ENCODE assay signal across 8 cellular contexts in the genomic region with DNA sequence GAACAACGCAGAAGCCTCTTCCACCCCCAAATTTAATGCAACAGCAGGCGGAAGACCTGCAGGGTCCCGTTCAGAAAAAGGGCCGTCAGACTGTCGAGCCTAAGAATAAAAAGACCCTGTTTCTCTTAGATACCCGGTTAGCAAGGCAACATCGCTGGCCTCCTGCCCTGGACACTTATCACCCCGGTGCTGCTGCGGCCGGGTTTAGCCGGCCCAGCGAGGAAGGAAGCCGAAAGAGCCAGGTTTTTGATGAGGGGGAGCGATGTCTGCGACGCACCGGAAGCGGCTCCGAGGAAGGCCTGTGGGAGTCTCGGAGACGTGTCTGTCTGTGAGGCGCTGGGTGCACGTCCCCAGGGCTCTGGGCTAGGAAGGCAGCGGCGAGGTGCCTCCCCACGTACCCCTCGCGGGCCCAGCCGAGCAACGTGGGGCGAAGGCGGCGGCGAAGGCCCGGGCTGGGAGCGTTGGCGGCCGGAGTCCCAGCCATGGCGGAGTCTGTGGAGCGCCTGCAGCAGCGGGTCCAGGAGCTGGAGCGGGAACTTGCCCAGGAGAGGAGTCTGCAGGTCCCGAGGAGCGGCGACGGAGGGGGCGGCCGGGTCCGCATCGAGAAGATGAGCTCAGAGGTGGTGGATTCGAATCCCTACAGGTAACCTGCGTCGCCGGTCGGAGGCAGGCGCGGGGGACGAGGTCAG. TPM values are rescaled to one million over a fixed set of nuclear protein-coding genes. Genes with fewer than 3 reads are reported as not detected.
DNase-seq lines count a peak whose midpoint lies in the region; ATAC-seq lines count a peak whose summit lies in the region.

Gene UBA5 (plus strand): TSS at position 274 of the 689 bp plus-strand sequence. CDS start 209 bp downstream, at position 483.

- H3K9me3 Mint-ChIP-seq in activated T-helper 2 cell treated with anti-CD3 and anti-CD28 coated beads, Interferon-gamma antibody, Interleukin-2, Interleukin-4, amounts not matched to agents 10 μg/mL and 5 μg/mL and 100 μg/mL, durations not matched to agents 14 hours and 24 hours and 36 hours = no peaks in the 10 kb centered on the region
- no peaks in the 10 kb centered on the region for H3K9me3 Mint-ChIP-seq in natural killer cell treated with Interleukin-12 subunit alpha and Interleukin-12 subunit beta and Interleukin-15 and Interleukin-18, amount 100 ng/mL, for 72 hours
- no peaks in the 10 kb centered on the region for H3K9me3 Mint-ChIP-seq in stimulated activated naive CD8-positive, alpha-beta T cell treated with anti-CD3 and anti-CD28 coated beads, Interleukin-15, Interleukin-2, amounts not matched to agents 100 ng/mL and 50 ng/mL, for 24 hours

- intact Hi-C loops in activated T-helper 2 cell treated with anti-CD3 and anti-CD28 coated beads, Interferon-gamma antibody, Interleukin-2, Interleukin-4, amounts not matched to agents 10 μg/mL and 5 μg/mL and 100 μg/mL, durations not matched to agents 14 hours and 24 hours and 36 hours (cut with micrococcal nuclease) = loop anchor here (1.0 to 2.0 kb wide), 6 partner anchors 15 to 308 kb away; partner anchors contain the start of genes DNAJC13 and NPHP3

- peak; percentile 51 for DNase-seq in DMS114 treated with DMSO at 0.1 percent for 48 hours (lab: John Stamatoyannopoulos, UW; ENCODE audit: unreplicated experiment)
- DNase-seq in HT1080 (ENCODE audit: low read depth) = peak; percentile 79
- DNase-seq in RKO (ENCODE audit: low spot score) = peak; percentile 70
- peak; percentile 65 for DNase-seq in activated T-helper 2 cell treated with anti-CD3 and anti-CD28 coated beads, Interferon-gamma antibody, Interleukin-2, Interleukin-4, amounts not matched to agents 10 μg/mL and 5 μg/mL and 100 μg/mL, durations not matched to agents 14 hours and 24 hours and 36 hours (ENCODE audit: low spot score)
- peak; percentile 55 for DNase-seq in fibroblast of peridontal ligament (ENCODE audit: extremely low read depth)
- DNase-seq in natural killer cell treated with Interleukin-12 subunit alpha and Interleukin-12 subunit beta and Interleukin-15 and Interleukin-18, amount 100 ng/mL, for 72 hours (ENCODE audit: low spot score) = peak; percentile 80

- peaks cover 44% of the 10 kb centered on the region for H3K4me1 Mint-ChIP-seq in activated T-helper 2 cell treated with anti-CD3 and anti-CD28 coated beads, Interferon-gamma antibody, Interleukin-2, Interleukin-4, amounts not matched to agents 10 μg/mL and 5 μg/mL and 100 μg/mL, durations not matched to agents 14 hours and 24 hours and 36 hours (ENCODE audit: low read depth)
- H3K4me1 Mint-ChIP-seq in natural killer cell treated with Interleukin-12 subunit alpha and Interleukin-12 subunit beta and Interleukin-15 and Interleukin-18, amount 100 ng/mL, for 72 hours (ENCODE audit: low read depth in 2 of 2) = peaks cover 40 to 48% of the 10 kb centered on the region in 2 donors
- peaks cover 64% of the 10 kb centered on the region for H3K4me1 Mint-ChIP-seq in stimulated activated naive CD8-positive, alpha-beta T cell treated with anti-CD3 and anti-CD28 coated beads, Interleukin-15, Interleukin-2, amounts not matched to agents 100 ng/mL and 50 ng/mL, for 24 hours (ENCODE audit: low read depth)

- peak within 1 kb of the TSS; percentile 97 for H3K27ac Mint-ChIP-seq in activated T-helper 2 cell treated with anti-CD3 and anti-CD28 coated beads, Interferon-gamma antibody, Interleukin-2, Interleukin-4, amounts not matched to agents 10 μg/mL and 5 μg/mL and 100 μg/mL, durations not matched to agents 14 hours and 24 hours and 36 hours
- peak within 1 kb of the TSS; percentile 92 to 96 for H3K27ac Mint-ChIP-seq in natural killer cell treated with Interleukin-12 subunit alpha and Interleukin-12 subunit beta and Interleukin-15 and Interleukin-18, amount 100 ng/mL, for 72 hours
- H3K27ac Mint-ChIP-seq in stimulated activated naive CD8-positive, alpha-beta T cell treated with anti-CD3 and anti-CD28 coated beads, Interleukin-15, Interleukin-2, amounts not matched to agents 100 ng/mL and 50 ng/mL, for 24 hours = peak within 1 kb of the TSS; percentile 96

- peak; percentile 67 for ATAC-seq in GM21367 (IDR thresholded peaks at IDR 0.05; ENCODE audit: unreplicated experiment)
- peak; percentile 89 to 92 for ATAC-seq in natural killer cell treated with Interleukin-12 subunit alpha and Interleukin-12 subunit beta and Interleukin-15 and Interleukin-18, amount 100 ng/mL, for 72 hours

- peaks cover 29% of the 10 kb centered on the region for H3K36me3 Mint-ChIP-seq in activated T-helper 2 cell treated with anti-CD3 and anti-CD28 coated beads, Interferon-gamma antibody, Interleukin-2, Interleukin-4, amounts not matched to agents 10 μg/mL and 5 μg/mL and 100 μg/mL, durations not matched to agents 14 hours and 24 hours and 36 hours (ENCODE audit: low read depth)
- no peaks in the 10 kb centered on the region for H3K36me3 Mint-ChIP-seq in natural killer cell treated with Interleukin-12 subunit alpha and Interleukin-12 subunit beta and Interleukin-15 and Interleukin-18, amount 100 ng/mL, for 72 hours
- peaks cover 26% of the 10 kb centered on the region for H3K36me3 Mint-ChIP-seq in stimulated activated naive CD8-positive, alpha-beta T cell treated with anti-CD3 and anti-CD28 coated beads, Interleukin-15, Interleukin-2, amounts not matched to agents 100 ng/mL and 50 ng/mL, for 24 hours (ENCODE audit: low read depth)

- H3K27me3 Mint-ChIP-seq in activated T-helper 2 cell treated with anti-CD3 and anti-CD28 coated beads, Interferon-gamma antibody, Interleukin-2, Interleukin-4, amounts not matched to agents 10 μg/mL and 5 μg/mL and 100 μg/mL, durations not matched to agents 14 hours and 24 hours and 36 hours (ENCODE audit: low read depth) = no peaks in the 10 kb centered on the region
- H3K27me3 Mint-ChIP-seq in natural killer cell treated with Interleukin-12 subunit alpha and Interleukin-12 subunit beta and Interleukin-15 and Interleukin-18, amount 100 ng/mL, for 72 hours = no peaks in the 10 kb centered on the region
- H3K27me3 Mint-ChIP-seq in stimulated activated naive CD8-positive, alpha-beta T cell treated with anti-CD3 and anti-CD28 coated beads, Interleukin-15, Interleukin-2, amounts not matched to agents 100 ng/mL and 50 ng/mL, for 24 hours = no peaks in the 10 kb centered on the region

- H3K4me3 Mint-ChIP-seq in activated T-helper 2 cell treated with anti-CD3 and anti-CD28 coated beads, Interferon-gamma antibody, Interleukin-2, Interleukin-4, amounts not matched to agents 10 μg/mL and 5 μg/mL and 100 μg/mL, durations not matched to agents 14 hours and 24 hours and 36 hours (ENCODE audit: low read depth) = peak within 1 kb of the TSS; percentile 94
- peak within 1 kb of the TSS; percentile 96 for H3K4me3 Mint-ChIP-seq in natural killer cell treated with Interleukin-12 subunit alpha and Interleukin-12 subunit beta and Interleukin-15 and Interleukin-18, amount 100 ng/mL, for 72 hours
- peak within 1 kb of the TSS; percentile 98 for H3K4me3 Mint-ChIP-seq in stimulated activated naive CD8-positive, alpha-beta T cell treated with anti-CD3 and anti-CD28 coated beads, Interleukin-15, Interleukin-2, amounts not matched to agents 100 ng/mL and 50 ng/mL, for 24 hours

RNA-seq across cellular contexts. Expression of gene UBA5, which starts in this region (rescaled TPM):
- total RNA-seq in HT1080 (2014; rRNA removed; shearing (Covaris generic)) = 63.4 and 63.9 TPM in 2 replicates
- 56.1 and 70.8 TPM in 2 replicates for polyA plus RNA-seq in HT1080 (2015; cell fraction: cytosol; rRNA removed)
- 88.2 and 96.3 TPM in 2 replicates for polyA plus RNA-seq in HT1080 (2015; cell fraction: nucleus; rRNA removed)
- 75.6 and 80.2 TPM in 2 replicates for total RNA-seq in activated T-helper 2 cell treated with anti-CD3 and anti-CD28 coated beads, Interferon-gamma antibody, Interleukin-2, Interleukin-4, amounts not matched to agents 10 μg/mL and 5 μg/mL and 100 μg/mL, durations not matched to agents 14 hours and 24 hours and 36 hours
- total RNA-seq in natural killer cell treated with Interleukin-12 subunit alpha and Interleukin-12 subunit beta and Interleukin-15 and Interleukin-18, amount 100 ng/mL, for 72 hours = 10 to 100 TPM; 49.0 to 51.7 TPM

Comparison
In these comparisons a context has a peak if more than half of its experiments do, and no peak if none do; other contexts are left out.
1. Peak in every context shown above with its lines: DNase-seq and ATAC-seq.